ENCODE assay signal across 21 cellular contexts in genomic region chr19:31147234-31147633, GRCh38.
DNase-seq lines count a peak whose midpoint lies in the region; ATAC-seq and TF ChIP-seq lines count a peak whose summit lies in the region.
"Had no signal": no experiment of that assay in that cellular context is flagged by ENCODE, and none has a peak within 500 bp of the region (broad histone marks: within the 10 kb centered on the region; RNA-seq: fewer than 3 reads in every experiment).

No MANE protein-coding gene starts in this region.

- peaks cover 0 to 15% (median 10%) of the 10 kb centered on the region in 10 experiments; a peak in 16 of 20 replicates for H3K4me1 ChIP-seq in BLaER1 treated with 17β-estradiol and CSF1 and Interleukin-3, amounts not matched to agents 10 nM and 100 nM
- peaks cover 15% of the 10 kb centered on the region for H3K4me1 ChIP-seq in mesenchymal stem cell (ENCODE audit: control insufficient read depth, insufficient read depth, low read depth, low read length)
- no peaks in the 10 kb centered on the region for H3K4me1 ChIP-seq in left ventricle myocardium inferior
- H3K4me1 ChIP-seq: BE2C had no signal

- H2AK5ac ChIP-seq in mesenchymal stem cell (ENCODE audit: low read length, severe bottlenecking): peak overlapping the region; percentile 89

- TF ChIP-seq CTCF in left ventricle myocardium inferior (IDR thresholded peaks at IDR 0.05; ENCODE audit: borderline replicate concordance): no peak

- no peaks in the 10 kb centered on the region for H3K9me3 ChIP-seq in BLaER1 treated with 17β-estradiol and CSF1 and Interleukin-3, amounts not matched to agents 10 nM and 100 nM (replicated peaks in 1 of 11)
- H3K9me3 ChIP-seq in mesenchymal stem cell (ENCODE audit: control insufficient read depth, low read length): no peaks in the 10 kb centered on the region
- H3K9me3 ChIP-seq in left ventricle myocardium inferior (replicated peaks): no peaks in the 10 kb centered on the region
- H3K9me3 ChIP-seq: BE2C had no signal

- no peak overlapping the region for H4K8ac ChIP-seq in mesenchymal stem cell (ENCODE audit: low read length)

- no peaks in the 10 kb centered on the region for H3K79me1 ChIP-seq in mesenchymal stem cell (replicated peaks; ENCODE audit: low read length, poor library complexity, severe bottlenecking)

- no peak overlapping the region for H3K23ac ChIP-seq in mesenchymal stem cell (ENCODE audit: low read length in 2 of 2)

- H2BK120ac ChIP-seq in mesenchymal stem cell (ENCODE audit: low read depth, low read length): no peak overlapping the region

- no peak overlapping the region for H3K4me3 ChIP-seq in BLaER1 treated with 17β-estradiol and CSF1 and Interleukin-3, amounts not matched to agents 10 nM and 100 nM
- no peak overlapping the region for H3K4me3 ChIP-seq in mesenchymal stem cell (ENCODE audit: insufficient read depth in 1 of 2, low read depth in 1 of 2, low read length in 2 of 2)
- no peak overlapping the region for H3K4me3 ChIP-seq in left ventricle myocardium inferior
- H3K4me3 ChIP-seq: GM12878 had no signal

- peak overlapping the region in 1 of 2 experiments; percentile 45 for H2BK12ac ChIP-seq in mesenchymal stem cell (ENCODE audit: low read length in 2 of 2)

- H3K36me3 ChIP-seq in BLaER1 treated with 17β-estradiol and CSF1 and Interleukin-3, amounts not matched to agents 10 nM and 100 nM: no peaks in the 10 kb centered on the region
- H3K36me3 ChIP-seq in mesenchymal stem cell (ENCODE audit: control insufficient read depth in 1 of 2, insufficient read depth in 2 of 2, low read depth in 1 of 2, low read length in 2 of 2): peaks cover 0 to 2% of the 10 kb centered on the region in 2 experiments
- no peaks in the 10 kb centered on the region for H3K36me3 ChIP-seq in left ventricle myocardium inferior
- H3K36me3 ChIP-seq: BE2C had no signal

- no peak for ATAC-seq in GM19023 (IDR thresholded peaks at IDR 0.05; ENCODE audit: unreplicated experiment)
- ATAC-seq: GM12878 had no signal

- DNase-seq in mesenchymal stem cell (no peak), left ventricle myocardium inferior (no peak), superior temporal gyrus (ENCODE audit: extremely low spot score) (no peak)
- DNase-seq: 8988T; ACHN; BE2C; C1 segment of cervical spinal cord; CD4-positive, alpha-beta memory T cell; CD4-positive, CD25-positive, alpha-beta regulatory T cell; CD8-positive, alpha-beta memory T cell; COR-L47; DMS 273 treated with DMSO at 0.1 percent for 48 hours; DMS153; DMS53; DMS79; DND-41; EL; GDM1 had no signal

- H3K27me3 ChIP-seq in BLaER1 treated with 17β-estradiol and CSF1 and Interleukin-3, amounts not matched to agents 10 nM and 100 nM: no peaks in the 10 kb centered on the region
- no peaks in the 10 kb centered on the region for H3K27me3 ChIP-seq in mesenchymal stem cell (ENCODE audit: control insufficient read depth in 1 of 2, insufficient read depth in 1 of 2, low read length in 2 of 2)
- peaks cover 43% of the 10 kb centered on the region for H3K27me3 ChIP-seq in left ventricle myocardium inferior (ENCODE audit: low read depth)
- H3K27me3 ChIP-seq: BE2C had no signal

- peak overlapping the region in 8 of 11 experiments; percentile 31 to 65 (median 44); a peak in 12 of 22 replicates for H3K4me2 ChIP-seq in BLaER1 treated with 17β-estradiol and CSF1 and Interleukin-3, amounts not matched to agents 10 nM and 100 nM
- no peak overlapping the region for H3K4me2 ChIP-seq in mesenchymal stem cell (ENCODE audit: low read length, poor library complexity, severe bottlenecking)

- peak overlapping the region in 1 of 2 experiments; percentile 35 for H3K14ac ChIP-seq in mesenchymal stem cell (ENCODE audit: low read length in 2 of 2)

- H3K9ac ChIP-seq in BLaER1 treated with 17β-estradiol and CSF1 and Interleukin-3, amounts not matched to agents 10 nM and 100 nM: no peak overlapping the region
- no peak overlapping the region for H3K9ac ChIP-seq in mesenchymal stem cell (ENCODE audit: low read length)

- no peak overlapping the region for H2BK5ac ChIP-seq in mesenchymal stem cell (ENCODE audit: low read depth, low read length, poor library complexity, severe bottlenecking)

- 81% methylated on average over 2 of the region's 2 CpGs for WGBS in mesenchymal stem cell

- intact Hi-C loops in left ventricle myocardium inferior (cut with micrococcal nuclease): no loop called here

- H3K18ac ChIP-seq in mesenchymal stem cell (ENCODE audit: low read depth in 1 of 2, low read length in 2 of 2): peak overlapping the region in 1 of 2 experiments; percentile 69

- no peaks in the 10 kb centered on the region; a peak in 1 of 22 replicates for H4K20me1 ChIP-seq in BLaER1 treated with 17β-estradiol and CSF1 and Interleukin-3, amounts not matched to agents 10 nM and 100 nM

- no peak overlapping the region for H3K4ac ChIP-seq in mesenchymal stem cell (ENCODE audit: low read depth in 1 of 2, low read length in 2 of 2)

- H2AFZ ChIP-seq in mesenchymal stem cell (ENCODE audit: low read depth, low read length): no peak overlapping the region

- H3K27ac ChIP-seq in BLaER1 treated with 17β-estradiol and CSF1 and Interleukin-3, amounts not matched to agents 10 nM and 100 nM: no peak overlapping the region
- H3K27ac ChIP-seq in mesenchymal stem cell (ENCODE audit: low read length, poor library complexity, severe bottlenecking): no peak overlapping the region
- H3K27ac ChIP-seq in left ventricle myocardium inferior (replicated peaks): no peak overlapping the region

- H4K91ac ChIP-seq in mesenchymal stem cell (ENCODE audit: low read length): no peak overlapping the region

- H2BK15ac ChIP-seq in mesenchymal stem cell (ENCODE audit: low read depth, poor library complexity, severe bottlenecking): no peak overlapping the region
